13 cellular contexts compared by ENCODE assay signal in genomic region chr2:205769879-205770278, GRCh38.
DNase-seq lines count a peak whose midpoint lies in the region; ATAC-seq and TF ChIP-seq lines count a peak whose summit lies in the region.
"Had no signal": no experiment of that assay in that cellular context is flagged by ENCODE, and none has a peak within 500 bp of the region (broad histone marks: within the 10 kb centered on the region; RNA-seq: fewer than 3 reads in every experiment).

No MANE protein-coding gene starts in this region.

- ATAC-seq in GM18861 (IDR thresholded peaks at IDR 0.05; ENCODE audit: unreplicated experiment) = no peak

- H3K27ac ChIP-seq in caudate nucleus (ENCODE audit: low read depth, low read length) (peak overlapping the region; percentile 18), substantia nigra (ENCODE audit: low read depth, low read length, poor library complexity, severe bottlenecking) (no peak overlapping the region)
- H3K27ac ChIP-seq: coronary artery had no signal

- H3K27me3 Mint-ChIP-seq in nephron progenitor cell (ENCODE audit: low read depth, poor library complexity) = peaks cover 5% of the 10 kb centered on the region
- H3K27me3 Mint-ChIP-seq in CD14-positive monocyte (ENCODE audit: low read depth in 3 of 3) = peaks cover 12 to 17% (median 13%) of the 10 kb centered on the region in 3 donors

- H3K4me3 Mint-ChIP-seq in nephron progenitor cell = no peak overlapping the region
- H3K4me3 Mint-ChIP-seq in CD14-positive monocyte = no peak overlapping the region

- TF ChIP-seq CTCF in nephron progenitor cell (IDR thresholded peaks at IDR 0.05) (no peak), CD14-positive monocyte (IDR thresholded peaks at IDR 0.05) (no peak)

- H3K36me3 Mint-ChIP-seq in nephron progenitor cell (ENCODE audit: low read depth) (peaks cover 60% of the 10 kb centered on the region), CD14-positive monocyte (no peaks in the 10 kb centered on the region)

- intact Hi-C loops in CD14-positive monocyte (cut with micrococcal nuclease) = loop anchor here in 1 of 2 donors (5.0 kb wide), 1 partner anchor 117 kb away; no protein-coding TSS in a partner anchor

- peak overlapping the region; percentile 24 for H3K27ac Mint-ChIP-seq in nephron progenitor cell
- H3K27ac Mint-ChIP-seq in CD14-positive monocyte = no peak overlapping the region

- H3K9me3 Mint-ChIP-seq in nephron progenitor cell (no peaks in the 10 kb centered on the region), CD14-positive monocyte (no peaks in the 10 kb centered on the region)
- H3K9me3 Mint-ChIP-seq: type B pancreatic cell had no signal

- peak; percentile 23 for DNase-seq in COR-L47 (lab: John Stamatoyannopoulos, UW)
- DNase-seq in NCI-H146 treated with DMSO at 0.1 percent for 48 hours (lab: John Stamatoyannopoulos, UW; ENCODE audit: unreplicated experiment) = peak; percentile 54
- no peak for DNase-seq in caudate nucleus (lab: John Stamatoyannopoulos, UW)
- no peak for DNase-seq in nephron progenitor cell
- DNase-seq in substantia nigra (lab: John Stamatoyannopoulos, UW) = no peak
- DNase-seq in CD14-positive monocyte (ENCODE audit: low spot score) = no peak
- DNase-seq in activated T-cell treated with anti-CD3 and anti-CD28 coated beads, Interleukin-2, amount 50 U/mL, for 48 hours = no peak
- DNase-seq: activated T-cell treated with anti-CD3 and anti-CD28 coated beads, Interleukin-2, amount 50 U/mL, for 1 hour; NCI-H2029 treated with DMSO at 0.1 percent for 48 hours; stimulated activated CD4-positive, alpha-beta T cell treated with anti-CD3 and anti-CD28 coated beads, Interleukin-15, amount 100 ng/mL, for 24 hours had no signal

- H3K4me1 Mint-ChIP-seq in nephron progenitor cell (peaks cover 33% of the 10 kb centered on the region), CD14-positive monocyte (peaks cover 3% of the 10 kb centered on the region)

Comparison
In these comparisons a context has a peak if more than half of its experiments do, and no peak if none do; other contexts are left out.
1. DNase-seq: peak in COR-L47 (single experiment) and NCI-H146 treated with DMSO at 0.1 percent for 48 hours (single experiment); none in caudate nucleus (0 of 61), nephron progenitor cell (single experiment), substantia nigra (0 of 49), CD14-positive monocyte (single experiment) and activated T-cell treated with anti-CD3 and anti-CD28 coated beads, Interleukin-2, amount 50 U/mL, for 48 hours (0 of 2).